1 cellular context compared by ENCODE assay signal in genomic region chr16:13997933-13998332, GRCh38.
A peak's percentile ranks its signal among the peaks of the same experiment; 100 is the strongest.
TF ChIP-seq lines count a peak whose summit lies in the region.

No MANE protein-coding gene starts in this region.

TF ChIP-seq in HepG2, 621 proteins besides CTCF, POLR2A, EP300 and RAD21 (continued from another document and continues in another):
- TF ChIP-seq TBL1XR1 (IDR thresholded peaks at IDR 0.05; ENCODE audit: borderline replicate concordance, low read length, partially characterized antibody) (no peak), GFI1 (CRISPR knock-in tag; IDR thresholded peaks at IDR 0.05; ENCODE audit: borderline replicate concordance) (no peak), FOXK1 (CRISPR knock-in tag; IDR thresholded peaks at IDR 0.05; ENCODE audit: borderline replicate concordance, low read depth) (peak; percentile 47; the same call in 1 of the 2 replicates), SALL2 (CRISPR knock-in tag; IDR thresholded peaks at IDR 0.05) (no peak), ZNF143 (CRISPR knock-in tag; IDR thresholded peaks at IDR 0.05) (no peak), ZNF800 (CRISPR knock-in tag; IDR thresholded peaks at IDR 0.05) (0 out of 2 replicates have a peak, but pooled peaks have one; percentile 43), ARNTL (CRISPR knock-in tag; IDR thresholded peaks at IDR 0.05) (no peak), ZNF264 (CRISPR knock-in tag; IDR thresholded peaks at IDR 0.05) (no peak), ZBTB8A (CRISPR knock-in tag; IDR thresholded peaks at IDR 0.05; ENCODE audit: borderline replicate concordance, low read depth) (no peak), ZNF784 (CRISPR knock-in tag; IDR thresholded peaks at IDR 0.05; ENCODE audit: borderline replicate concordance) (0 out of 2 replicates have a peak, but pooled peaks have one; percentile 60), TRAFD1 (CRISPR knock-in tag; IDR thresholded peaks at IDR 0.05; ENCODE audit: borderline replicate concordance) (no peak), PHB2 (IDR thresholded peaks at IDR 0.05; ENCODE audit: partially characterized antibody) (no peak), ZNF441 (CRISPR knock-in tag; IDR thresholded peaks at IDR 0.05; ENCODE audit: borderline replicate concordance) (no peak), PHF20 (CRISPR knock-in tag; IDR thresholded peaks at IDR 0.05) (peak; percentile 30; the same call in 1 of the 2 replicates), ZNF446 (CRISPR knock-in tag; IDR thresholded peaks at IDR 0.05) (no peak), ZNF614 (CRISPR knock-in tag; IDR thresholded peaks at IDR 0.05; ENCODE audit: borderline replicate concordance) (no peak), ZFP36L1 (CRISPR knock-in tag; IDR thresholded peaks at IDR 0.05) (no peak), HNF1B (CRISPR knock-in tag; IDR thresholded peaks at IDR 0.05) (peak; percentile 72; the same call in 1 of the 2 replicates), ATF4 (CRISPR knock-in tag; IDR thresholded peaks at IDR 0.05) (no peak), ZNF354B (CRISPR knock-in tag; IDR thresholded peaks at IDR 0.05) (no peak), MTF1 (CRISPR knock-in tag; IDR thresholded peaks at IDR 0.05) (no peak), MLX (CRISPR knock-in tag; IDR thresholded peaks at IDR 0.05) (no peak), ZNF382 (CRISPR knock-in tag; IDR thresholded peaks at IDR 0.05; ENCODE audit: borderline replicate concordance) (no peak), ELF1 (CRISPR knock-in tag; IDR thresholded peaks at IDR 0.05) (peak; percentile 87), ZNF580 (CRISPR knock-in tag; IDR thresholded peaks at IDR 0.05; ENCODE audit: borderline replicate concordance, low read depth) (no peak), MAFK (conservative IDR thresholded peaks at IDR 0.05 in 1 of 2, IDR thresholded peaks at IDR 0.05 in 1 of 2; ENCODE audit: low read length in 2 of 2) (no peak), KAT2B (IDR thresholded peaks at IDR 0.05; ENCODE audit: borderline replicate concordance, low read depth, low read length) (no peak), TEF (CRISPR knock-in tag; IDR thresholded peaks at IDR 0.05) (no peak), GMEB1 (CRISPR knock-in tag; IDR thresholded peaks at IDR 0.05; ENCODE audit: borderline replicate concordance) (no peak; the same call in 1 of the 2 replicates), ZBTB20 (CRISPR knock-in tag; IDR thresholded peaks at IDR 0.05; ENCODE audit: borderline replicate concordance, low read depth) (no peak), ZEB1 (IDR thresholded peaks at IDR 0.05; ENCODE audit: insufficient replicate concordance, low read depth) (no peak), KLF9 (CRISPR knock-in tag; IDR thresholded peaks at IDR 0.05; ENCODE audit: low read depth) (no peak), ZNF598 (CRISPR knock-in tag; IDR thresholded peaks at IDR 0.05; ENCODE audit: borderline replicate concordance) (no peak), NR2F6 (IDR thresholded peaks at IDR 0.05) (no peak), NR2F6 (CRISPR knock-in tag; IDR thresholded peaks at IDR 0.05) (peak; percentile 43; the same call in 1 of the 2 replicates), ZNF274 (CRISPR knock-in tag; IDR thresholded peaks at IDR 0.05) (no peak), RNF219 (CRISPR knock-in tag; IDR thresholded peaks at IDR 0.05) (no peak), TFE3 (CRISPR knock-in tag; IDR thresholded peaks at IDR 0.05) (no peak), IRF2 (CRISPR knock-in tag; IDR thresholded peaks at IDR 0.05) (peak; percentile 49; the same call in 1 of the 2 replicates), CSRNP1 (CRISPR knock-in tag; IDR thresholded peaks at IDR 0.05) (no peak), BHLHE40 (IDR thresholded peaks at IDR 0.05; ENCODE audit: low read length) (no peak), THAP7 (CRISPR knock-in tag; IDR thresholded peaks at IDR 0.05) (no peak), CENPX (CRISPR knock-in tag; IDR thresholded peaks at IDR 0.05) (no peak), KLF13 (CRISPR knock-in tag; IDR thresholded peaks at IDR 0.05) (no peak), SMARCE1 (IDR thresholded peaks at IDR 0.05; ENCODE audit: borderline replicate concordance) (no peak), ZSCAN21 (CRISPR knock-in tag; IDR thresholded peaks at IDR 0.05; ENCODE audit: borderline replicate concordance) (no peak), TGIF2 (CRISPR knock-in tag; IDR thresholded peaks at IDR 0.05) (no peak), MXD4 (CRISPR knock-in tag; IDR thresholded peaks at IDR 0.05) (no peak), ZNF570 (CRISPR knock-in tag; IDR thresholded peaks at IDR 0.05; ENCODE audit: borderline replicate concordance) (no peak)
